ENCODE assay signal across 11 cellular contexts in the genomic region with DNA sequence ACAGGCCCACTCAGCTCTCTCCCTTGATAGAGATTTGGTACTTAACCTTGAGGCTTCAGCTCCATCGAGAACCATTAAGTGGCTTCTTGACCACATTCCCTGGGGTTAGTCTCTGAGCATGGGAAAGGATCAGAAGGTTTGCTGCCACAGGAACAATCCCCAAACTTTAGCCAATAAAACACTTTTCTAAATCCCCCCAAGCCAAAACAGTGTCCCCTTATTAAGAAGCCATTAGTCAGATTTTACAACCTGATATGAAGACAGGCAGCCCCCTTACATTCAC. TPM values are rescaled to one million over a fixed set of nuclear protein-coding genes. Genes with fewer than 3 reads are reported as not detected.
DNase-seq lines count a peak whose midpoint lies in the region; ATAC-seq and TF ChIP-seq lines count a peak whose summit lies in the region.
"Had no signal": no experiment of that assay in that cellular context is flagged by ENCODE, and none has a peak within 500 bp of the region (broad histone marks: within the 10 kb centered on the region; RNA-seq: fewer than 3 reads in every experiment).

No MANE protein-coding gene starts in this region.

- H3K27me3 ChIP-seq in brain microvascular endothelial cell (replicated peaks) (no peaks in the 10 kb centered on the region), lung (ENCODE audit: control insufficient read depth, insufficient read depth) (no peaks in the 10 kb centered on the region), thymus (ENCODE audit: control insufficient read depth, insufficient read depth) (no peaks in the 10 kb centered on the region), H7 (ENCODE audit: control insufficient read depth, insufficient read depth, low read length) (no peaks in the 10 kb centered on the region)

- no peak for TF ChIP-seq CTCF in brain microvascular endothelial cell (IDR thresholded peaks at IDR 0.05; ENCODE audit: low read depth, low read length, missing control alignments)
- no peak for TF ChIP-seq CTCF in lung (IDR thresholded peaks at IDR 0.05; ENCODE audit: control extremely low read depth, extremely low read depth)

- H3K27ac Mint-ChIP-seq in activated T-cell treated with anti-CD3 and anti-CD28 coated beads, Interleukin-2, amount 50 U/mL, for 24 hours: no peak overlapping the region

- no peaks in the 10 kb centered on the region for H3K36me3 Mint-ChIP-seq in activated T-cell treated with anti-CD3 and anti-CD28 coated beads, Interleukin-2, amount 50 U/mL, for 24 hours (ENCODE audit: low read depth)

- H3K9me3 ChIP-seq in lung (ENCODE audit: control insufficient read depth in 2 of 2, insufficient read depth in 1 of 2, low read length in 1 of 2) (no peaks in the 10 kb centered on the region), thymus (ENCODE audit: control insufficient read depth) (no peaks in the 10 kb centered on the region)

- in situ Hi-C loops in brain microvascular endothelial cell (cut with HindIII; ENCODE audit: low pct_ligation_motif_present, low sequenced_read_pairs): no loop called here

- H3K4me3 Mint-ChIP-seq in activated T-cell treated with anti-CD3 and anti-CD28 coated beads, Interleukin-2, amount 50 U/mL, for 24 hours: peak overlapping the region; percentile 6

- H3K36me3 ChIP-seq in brain microvascular endothelial cell (replicated peaks) (no peaks in the 10 kb centered on the region), lung (ENCODE audit: control insufficient read depth in 2 of 2, insufficient read depth in 2 of 2, low read length in 2 of 2) (no peaks in the 10 kb centered on the region), thymus (ENCODE audit: control insufficient read depth, insufficient read depth) (no peaks in the 10 kb centered on the region), H7 (replicated peaks; ENCODE audit: control insufficient read depth, insufficient read depth, low read length) (no peaks in the 10 kb centered on the region)

- H3K4me1 ChIP-seq in lung (ENCODE audit: control insufficient read depth in 2 of 2, insufficient read depth in 2 of 2, low read length in 2 of 2) (peaks cover 0 to 8% of the 10 kb centered on the region in 2 donors), thymus (ENCODE audit: control insufficient read depth, insufficient read depth, low read length) (peaks cover 2% of the 10 kb centered on the region)

- H3K27ac ChIP-seq in brain microvascular endothelial cell (peak overlapping the region; percentile 59), lung (ENCODE audit: low read depth in 1 of 2, low read length in 1 of 2) (peak overlapping the region; percentile 79 to 82), thymus (ENCODE audit: low read depth) (no peak overlapping the region)

- no peak for DNase-seq in activated T-cell treated with anti-CD3 and anti-CD28 coated beads, Interleukin-2, amount 50 U/mL, for 24 hours
- DNase-seq in activated T-cell treated with anti-CD3 and anti-CD28 coated beads, Interleukin-2, amount 50 U/mL, for 1 hour: no peak
- no peak for DNase-seq in brain microvascular endothelial cell
- DNase-seq in lung (ENCODE audit: low spot score): no peak
- no peak for DNase-seq in H7
- no peak for DNase-seq in LoVo (ENCODE audit: low spot score)
- no peak for DNase-seq in NK-92 treated with Interleukin-12 subunit alpha and Interleukin-12 subunit beta, amount 100 ng/mL, for 24 hours (lab: John Stamatoyannopoulos, UW)
- DNase-seq: C1 segment of cervical spinal cord, NCI-H2171 treated with DMSO at 0.1 percent for 48 hours, substantia nigra had no signal

- no peaks in the 10 kb centered on the region for H3K27me3 Mint-ChIP-seq in activated T-cell treated with anti-CD3 and anti-CD28 coated beads, Interleukin-2, amount 50 U/mL, for 24 hours

- H3K4me3 ChIP-seq in brain microvascular endothelial cell (ENCODE audit: low read depth, low read length): peak overlapping the region; percentile 32
- H3K4me3 ChIP-seq in lung: peak overlapping the region; percentile 27
- peak overlapping the region; percentile 40 for H3K4me3 ChIP-seq in thymus (ENCODE audit: low read length)
- H3K4me3 ChIP-seq in H7 (ENCODE audit: insufficient read depth, low read depth, low read length): no peak overlapping the region

- 41 to 70% methylated on average over 1 of the region's 1 CpG for WGBS in lung, 2 donors
- 83% methylated on average over 1 of the region's 1 CpG for WGBS in thymus

- ATAC-seq in lung (ENCODE audit: insufficient read depth, low FRiP score): no peak

- peaks cover 15% of the 10 kb centered on the region for H3K4me1 Mint-ChIP-seq in activated T-cell treated with anti-CD3 and anti-CD28 coated beads, Interleukin-2, amount 50 U/mL, for 24 hours (ENCODE audit: low read depth)

- peaks cover 2% of the 10 kb centered on the region for H3K9me3 Mint-ChIP-seq in activated T-cell treated with anti-CD3 and anti-CD28 coated beads, Interleukin-2, amount 50 U/mL, for 24 hours

RNA-seq across cellular contexts. Expression of gene SLC8A1, which starts 37.7 kb away (rescaled TPM):
- total RNA-seq in lung: 10 to 100 TPM; 30.5 to 34.7 TPM
- polyA plus RNA-seq in lung (1 to 10 TPM; 1.2 to 6.4 TPM), thymus (0.46 TPM)
- total RNA-seq in H7 (2014; rRNA removed; shearing (Covaris generic)): 0.63 and 1.7 TPM in 2 replicates

Comparison
In these comparisons a context has a peak if more than half of its experiments do, and no peak if none do; other contexts are left out.
1. RNA of gene SLC8A1, which starts 37.7 kb away (total RNA-seq): 30.5 to 34.7 TPM in lung; 0.63 to 1.7 TPM in H7; every median in the first group is over 10 times any median in the second.